In genomic region chr21:46397211-46397905, GRCh38 we compare ENCODE assay signal across 21 cellular contexts.
"Had no signal": no experiment of that assay in that cellular context is flagged by ENCODE, and none has a peak within 500 bp of the region (broad histone marks: within the 10 kb centered on the region; RNA-seq: fewer than 3 reads in every experiment).

No MANE protein-coding gene starts in this region.

- H3K27ac ChIP-seq: adrenal gland, ascending aorta, body of pancreas, Peyer's patch, RWPE1 had no signal

- H3K27me3 ChIP-seq: adrenal gland, ascending aorta, body of pancreas, Peyer's patch had no signal

- H3K4me1 Mint-ChIP-seq: WTC11 had no signal

- H3K9me3 Mint-ChIP-seq: activated naive CD8-positive, alpha-beta T cell treated with anti-CD3 and anti-CD28 coated beads, Interleukin-2, amount 10 ng/mL, durations not matched to agents 7 days and 5 days; T-helper 1 cell treated with Interleukin-12 subunit alpha and Interleukin-12 subunit beta and Interleukin-4 antibody, amounts not matched to agents 30 μg/mL and 1 μg/mL, for 36 hours; WTC11 had no signal

- H3K27ac Mint-ChIP-seq: activated naive CD8-positive, alpha-beta T cell treated with anti-CD3 and anti-CD28 coated beads, Interleukin-2, amount 10 ng/mL, durations not matched to agents 7 days and 5 days; T-helper 1 cell treated with Interleukin-12 subunit alpha and Interleukin-12 subunit beta and Interleukin-4 antibody, amounts not matched to agents 30 μg/mL and 1 μg/mL, for 36 hours; WTC11 had no signal

- H3K9me3 ChIP-seq: adrenal gland, ascending aorta, body of pancreas, Peyer's patch had no signal

- H3K27me3 Mint-ChIP-seq: activated naive CD8-positive, alpha-beta T cell treated with anti-CD3 and anti-CD28 coated beads, Interleukin-2, amount 10 ng/mL, durations not matched to agents 7 days and 5 days had no signal

- H3K4me3 Mint-ChIP-seq: activated naive CD8-positive, alpha-beta T cell treated with anti-CD3 and anti-CD28 coated beads, Interleukin-2, amount 10 ng/mL, durations not matched to agents 7 days and 5 days; T-helper 1 cell treated with Interleukin-12 subunit alpha and Interleukin-12 subunit beta and Interleukin-4 antibody, amounts not matched to agents 30 μg/mL and 1 μg/mL, for 36 hours; WTC11 had no signal

- H3K4me1 ChIP-seq: body of pancreas, Peyer's patch had no signal

- H3K4me3 ChIP-seq: adrenal gland, ascending aorta, body of pancreas, Peyer's patch had no signal

- DNase-seq: activated CD4-positive, alpha-beta T cell treated with anti-CD3 and anti-CD28 coated beads for 48 hours; activated CD4-positive, alpha-beta T cell treated with anti-CD3 and anti-CD28 coated beads, Interleukin-2, amount 50 U/mL, for 48 hours; activated CD4-positive, CD25-positive, alpha-beta regulatory T cell treated with anti-CD3 and anti-CD28 coated beads, Interleukin-2, amount 50 U/mL, for 72 hours; activated naive CD4-positive, alpha-beta T cell treated with anti-CD3 and anti-CD28 coated beads, Interleukin-2, amount 50 U/mL, for 16 hours; activated naive CD8-positive, alpha-beta T cell treated with anti-CD3 and anti-CD28 coated beads, Interleukin-2, amount 10 ng/mL, durations not matched to agents 7 days and 5 days; activated T-cell treated with anti-CD3 and anti-CD28 coated beads for 4 hours; adrenal gland; body of pancreas; NCI-H1105 treated with DMSO at 0.1 percent for 48 hours; NCI-H1436 treated with DMSO at 0.1 percent for 48 hours; NCI-H187; NCI-H2081; NCI-H446; NCI-H524; Peyer's patch; SHP77 treated with DMSO at 0.1 percent for 48 hours had no signal

- FAIRE-seq: bronchial epithelial cell had no signal

- ATAC-seq: body of pancreas, WTC11 had no signal
